In genomic region chr2:84815146-84815545, GRCh38 we compare ENCODE assay signal across 21 cellular contexts.
DNase-seq lines count a peak whose midpoint lies in the region; ATAC-seq and TF ChIP-seq lines count a peak whose summit lies in the region.
"Had no signal": no experiment of that assay in that cellular context is flagged by ENCODE, and none has a peak within 500 bp of the region (broad histone marks: within the 10 kb centered on the region; RNA-seq: fewer than 3 reads in every experiment).

No MANE protein-coding gene starts in this region.

- intact Hi-C loops in upper lobe of right lung (cut with DNase I) (no loop called here), heart right ventricle (cut with DNase I) (no loop called here)

- H3K9me3 ChIP-seq in upper lobe of right lung (no peaks in the 10 kb centered on the region), heart right ventricle (no peaks in the 10 kb centered on the region)
- H3K9me3 ChIP-seq: ascending aorta, ovary, SJCRH30 had no signal

- 48 to 73% methylated on average over 3 of the region's 3 CpGs for WGBS in heart right ventricle, 2 donors

- no peak for TF ChIP-seq CTCF in upper lobe of right lung (IDR thresholded peaks at IDR 0.05)
- TF ChIP-seq CTCF in heart right ventricle (IDR thresholded peaks at IDR 0.05) = no peak

- ATAC-seq in upper lobe of right lung (no peak), heart right ventricle (no peak)
- ATAC-seq: K562 had no signal

- H3K4me3 ChIP-seq in upper lobe of right lung = no peak overlapping the region
- H3K4me3 ChIP-seq in heart right ventricle = no peak overlapping the region
- H3K4me3 ChIP-seq: ascending aorta, K562, ovary, SJCRH30 had no signal

- DNase-seq in EL (peak; percentile 52), LHCN-M2 (ENCODE audit: low read depth) (peak; percentile 8), fibroblast of gingiva (ENCODE audit: low read depth) (peak; percentile 15), stromal cell of bone marrow (ENCODE audit: low read depth) (peak; percentile 56), upper lobe of right lung (no peak), DMS153 treated with DMSO at 0.1 percent for 48 hours (lab: John Stamatoyannopoulos, UW; ENCODE audit: unreplicated experiment) (no peak), heart right ventricle (no peak)
- DNase-seq: activated CD4-positive, CD25-positive, alpha-beta regulatory T cell; activated CD8-positive, alpha-beta memory T cell treated with anti-CD3 and anti-CD28 coated beads, Interleukin-2, amount 50 U/mL, for 48 hours; AML-193; CD4-positive, alpha-beta T cell; kidney glomerular epithelial cell; NCI-H146; NCI-H2107; NCI-H748 treated with DMSO at 0.1 percent for 48 hours; nephron progenitor cell; ovary; SJCRH30; stimulated activated CD4-positive, alpha-beta T cell treated with anti-CD3 and anti-CD28 coated beads, Interleukin-2, amount 100 ng/mL, for 24 hours had no signal

- no peaks in the 10 kb centered on the region for H3K36me3 ChIP-seq in upper lobe of right lung
- H3K36me3 ChIP-seq in heart right ventricle = no peaks in the 10 kb centered on the region
- H3K36me3 ChIP-seq: ascending aorta, ovary, SJCRH30 had no signal

- H3K27ac ChIP-seq in upper lobe of right lung (no peak overlapping the region), heart right ventricle (no peak overlapping the region)
- H3K27ac ChIP-seq: ascending aorta, ovary, SJCRH30 had no signal

- no peaks in the 10 kb centered on the region for H3K27me3 ChIP-seq in upper lobe of right lung
- no peaks in the 10 kb centered on the region for H3K27me3 ChIP-seq in heart right ventricle
- H3K27me3 ChIP-seq: ascending aorta, ovary, SJCRH30 had no signal

- H3K4me1 ChIP-seq in upper lobe of right lung (no peaks in the 10 kb centered on the region), heart right ventricle (no peaks in the 10 kb centered on the region)
- H3K4me1 ChIP-seq: ascending aorta, SJCRH30 had no signal

Comparison
In these comparisons a context has a peak if more than half of its experiments do, and no peak if none do; other contexts are left out.
1. DNase-seq: peak in EL (single experiment), LHCN-M2 (single experiment), fibroblast of gingiva (single experiment) and stromal cell of bone marrow (single experiment); none in upper lobe of right lung (single experiment), DMS153 treated with DMSO at 0.1 percent for 48 hours (single experiment) and heart right ventricle (0 of 2).